In genomic region chr7:55452967-55453366, GRCh38 we compare ENCODE assay signal across 21 cellular contexts.
"Had no signal": no experiment of that assay in that cellular context is flagged by ENCODE, and none has a peak within 500 bp of the region (broad histone marks: within the 10 kb centered on the region; RNA-seq: fewer than 3 reads in every experiment).

No MANE protein-coding gene starts in this region.

- ATAC-seq: esophagus mucosa; heart left ventricle; mucosa of descending colon; natural killer cell treated with Interleukin-12 subunit alpha and Interleukin-12 subunit beta and Interleukin-15 and Interleukin-18, amount 100 ng/mL, for 72 hours; stimulated activated naive B cell treated with anti-CD40 and anti-IgM and Interleukin-4, amounts not matched to agents 10 μg/mL and 1 μg/mL and 100 μg/mL, for 72 hours had no signal

- H3K36me3 ChIP-seq: neural progenitor cell, ovary, right atrium auricular region, sigmoid colon, stomach, thoracic aorta had no signal

- H3K27ac Mint-ChIP-seq: neural progenitor cell; stimulated activated naive B cell treated with anti-CD40 and anti-IgM and Interleukin-4, amounts not matched to agents 10 μg/mL and 1 μg/mL and 100 μg/mL, for 72 hours had no signal

- H3K4me3 Mint-ChIP-seq: natural killer cell treated with Interleukin-12 subunit alpha and Interleukin-12 subunit beta and Interleukin-15 and Interleukin-18, amount 100 ng/mL, for 72 hours; neural progenitor cell; stimulated activated naive B cell treated with anti-CD40 and anti-IgM and Interleukin-4, amounts not matched to agents 10 μg/mL and 1 μg/mL and 100 μg/mL, for 72 hours had no signal

- DNase-seq: dermis blood vessel endothelial cell; heart left ventricle; hippocampal formation; kidney glomerular epithelial cell; mammary epithelial cell; mucosa of descending colon; nucleus accumbens; ovary; sigmoid colon; stimulated activated CD4-positive, alpha-beta T cell treated with anti-CD3 and anti-CD28 coated beads, Interleukin-2, amount 100 ng/mL, for 24 hours; stimulated activated CD4-positive, alpha-beta T cell treated with anti-CD3 and anti-CD28 coated beads, Interleukin-4, amount 100 ng/mL, for 4 hours; stimulated activated naive B cell treated with anti-CD40 and anti-IgM and Interleukin-4, amounts not matched to agents 10 μg/mL and 1 μg/mL and 100 μg/mL, for 72 hours; stomach; substantia nigra; transverse colon had no signal

- H3K4me3 ChIP-seq: heart left ventricle, mucosa of descending colon, neural progenitor cell, ovary, right atrium auricular region, sigmoid colon, skin epidermis, stomach, thoracic aorta, transverse colon had no signal

- H3K27me3 Mint-ChIP-seq: natural killer cell treated with Interleukin-12 subunit alpha and Interleukin-12 subunit beta and Interleukin-15 and Interleukin-18, amount 100 ng/mL, for 72 hours had no signal

- H3K27me3 ChIP-seq: neural progenitor cell, ovary, right atrium auricular region, transverse colon had no signal

- H3K4me1 Mint-ChIP-seq: neural progenitor cell had no signal

- H3K4me1 ChIP-seq: heart left ventricle, neural progenitor cell, right atrium auricular region, sigmoid colon, stomach, transverse colon had no signal

- H3K27ac ChIP-seq: heart left ventricle, neural progenitor cell, ovary, right atrium auricular region, sigmoid colon, skin epidermis, stomach, thoracic aorta, transverse colon had no signal

- H3K9me3 ChIP-seq: ovary, right atrium auricular region, thoracic aorta had no signal
